ENCODE assay signal across 19 cellular contexts in the genomic region with DNA sequence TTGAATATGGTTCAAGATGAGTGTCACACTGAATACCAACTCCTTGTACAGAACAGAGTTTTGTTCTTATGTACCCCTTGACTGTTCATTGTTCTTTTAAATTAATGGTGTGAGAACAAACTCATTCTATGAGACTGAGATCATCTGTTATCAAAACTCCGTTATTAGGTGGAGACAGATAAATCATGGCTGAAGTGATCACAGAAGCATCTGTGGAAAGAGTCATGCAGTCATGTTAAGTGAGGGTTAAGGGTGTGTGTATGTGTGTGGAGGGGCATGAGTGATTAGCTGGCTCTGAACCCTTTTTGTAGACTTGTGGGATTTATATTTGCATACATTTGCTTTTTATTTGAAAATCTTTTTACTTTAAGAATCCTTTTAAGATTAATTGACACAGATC. TPM values are rescaled to one million over a fixed set of nuclear protein-coding genes. Genes with fewer than 3 reads are reported as not detected.
"Had no signal": no experiment of that assay in that cellular context is flagged by ENCODE, and none has a peak within 500 bp of the region (broad histone marks: within the 10 kb centered on the region; RNA-seq: fewer than 3 reads in every experiment).

No MANE protein-coding gene starts in this region.

- H3K27ac Mint-ChIP-seq: activated CD4-positive, alpha-beta T cell treated with anti-CD3 and anti-CD28 coated beads, Interleukin-2, amount 10 ng/mL, durations not matched to agents 24 days and 14 days; activated CD8-positive, alpha-beta T cell treated with anti-CD3 and anti-CD28 coated beads for 36 hours; activated naive CD4-positive, alpha-beta T cell treated with anti-CD3 and anti-CD28 coated beads for 36 hours; activated T-helper 2 cell treated with anti-CD3 and anti-CD28 coated beads, Interferon-gamma antibody, Interleukin-2, Interleukin-4, amounts not matched to agents 10 μg/mL and 5 μg/mL and 100 μg/mL, durations not matched to agents 14 hours and 24 hours and 36 hours; neural progenitor cell; stimulated activated effector memory CD8-positive, alpha-beta T cell treated with anti-CD3 and anti-CD28 coated beads, Interleukin-12 subunit alpha, Interleukin-12 subunit beta, amount 100 ng/mL, for 72 hours had no signal

- DNase-seq: activated CD4-positive, alpha-beta T cell treated with anti-CD3 and anti-CD28 coated beads, Interleukin-2, amount 10 ng/mL, durations not matched to agents 24 days and 14 days; activated CD8-positive, alpha-beta T cell treated with anti-CD3 and anti-CD28 coated beads for 36 hours; activated naive CD4-positive, alpha-beta T cell treated with anti-CD3 and anti-CD28 coated beads for 36 hours; activated T-cell treated with anti-CD3 and anti-CD28 coated beads, Interleukin-2, amount 50 U/mL, for 1 hour; aorta; colonic mucosa; right cardiac atrium; stimulated activated CD4-positive, alpha-beta T cell treated with anti-CD3 and anti-CD28 coated beads, Interleukin-4, amount 100 ng/mL, for 24 hours; stomach; T1000; trophoblast cell had no signal

- H3K27me3 Mint-ChIP-seq: activated CD8-positive, alpha-beta T cell treated with anti-CD3 and anti-CD28 coated beads for 36 hours had no signal

- H3K27ac ChIP-seq: colonic mucosa, neural progenitor cell, prostate gland, stomach, vagina had no signal

- H3K36me3 ChIP-seq: colonic mucosa, neural progenitor cell, prostate gland, stomach, vagina had no signal

- H3K4me1 ChIP-seq: neural progenitor cell, prostate gland, vagina had no signal

- H3K9me3 ChIP-seq: colonic mucosa, prostate gland, stomach, vagina had no signal

- H3K4me3 Mint-ChIP-seq: activated CD4-positive, alpha-beta T cell treated with anti-CD3 and anti-CD28 coated beads, Interleukin-2, amount 10 ng/mL, durations not matched to agents 24 days and 14 days; activated CD8-positive, alpha-beta T cell treated with anti-CD3 and anti-CD28 coated beads for 36 hours; activated naive CD4-positive, alpha-beta T cell treated with anti-CD3 and anti-CD28 coated beads for 36 hours; central memory CD8-positive, alpha-beta T cell; neural progenitor cell; stimulated activated effector memory CD8-positive, alpha-beta T cell treated with anti-CD3 and anti-CD28 coated beads, Interleukin-12 subunit alpha, Interleukin-12 subunit beta, amount 100 ng/mL, for 72 hours had no signal

- H3K4me3 ChIP-seq: colonic mucosa, neural progenitor cell, prostate gland, smooth muscle cell, stomach, vagina had no signal

- H3K9ac ChIP-seq: neural progenitor cell had no signal

- H3K9me3 Mint-ChIP-seq: activated CD4-positive, alpha-beta T cell treated with anti-CD3 and anti-CD28 coated beads, Interleukin-2, amount 10 ng/mL, durations not matched to agents 24 days and 14 days; activated CD8-positive, alpha-beta T cell treated with anti-CD3 and anti-CD28 coated beads for 36 hours; activated naive CD4-positive, alpha-beta T cell treated with anti-CD3 and anti-CD28 coated beads for 36 hours; activated T-helper 2 cell treated with anti-CD3 and anti-CD28 coated beads, Interferon-gamma antibody, Interleukin-2, Interleukin-4, amounts not matched to agents 10 μg/mL and 5 μg/mL and 100 μg/mL, durations not matched to agents 14 hours and 24 hours and 36 hours; central memory CD8-positive, alpha-beta T cell; neural progenitor cell; stimulated activated effector memory CD8-positive, alpha-beta T cell treated with anti-CD3 and anti-CD28 coated beads, Interleukin-12 subunit alpha, Interleukin-12 subunit beta, amount 100 ng/mL, for 72 hours had no signal

- H3K27me3 ChIP-seq: colonic mucosa, neural progenitor cell, stomach, vagina had no signal

- ATAC-seq: activated CD8-positive, alpha-beta T cell treated with anti-CD3 and anti-CD28 coated beads for 36 hours; stimulated activated effector memory CD8-positive, alpha-beta T cell treated with anti-CD3 and anti-CD28 coated beads, Interleukin-12 subunit alpha, Interleukin-12 subunit beta, amount 100 ng/mL, for 72 hours had no signal

- H2AFZ ChIP-seq: neural progenitor cell had no signal

- H3K36me3 Mint-ChIP-seq: neural progenitor cell; stimulated activated effector memory CD8-positive, alpha-beta T cell treated with anti-CD3 and anti-CD28 coated beads, Interleukin-12 subunit alpha, Interleukin-12 subunit beta, amount 100 ng/mL, for 72 hours had no signal

- H3K4me1 Mint-ChIP-seq: central memory CD8-positive, alpha-beta T cell; stimulated activated effector memory CD8-positive, alpha-beta T cell treated with anti-CD3 and anti-CD28 coated beads, Interleukin-12 subunit alpha, Interleukin-12 subunit beta, amount 100 ng/mL, for 72 hours had no signal

- H3K4me2 ChIP-seq: neural progenitor cell, smooth muscle cell had no signal

RNA-seq across cellular contexts. Expression of a gene that starts 24.7 kb away (rescaled TPM):
- total RNA-seq: activated CD4-positive, alpha-beta T cell treated with anti-CD3 and anti-CD28 coated beads, Interleukin-2, amount 10 ng/mL, durations not matched to agents 24 days and 14 days; T-helper 1 cell treated with Interleukin-12 subunit alpha and Interleukin-12 subunit beta and Interleukin-4 antibody, amounts not matched to agents 30 ng/mL and 1 ng/mL, for 36 hours had no signal
